11 cellular contexts compared by ENCODE assay signal in genomic region chr17:42249681-42250446, GRCh38. TPM values are rescaled to one million over a fixed set of nuclear protein-coding genes. Genes with fewer than 3 reads are reported as not detected.
A peak's percentile ranks its signal among the peaks of the same experiment; 100 is the strongest.
DNase-seq lines count a peak whose midpoint lies in the region; ATAC-seq and TF ChIP-seq lines count a peak whose summit lies in the region.
"Had no signal": no experiment of that assay in that cellular context is flagged by ENCODE, and none has a peak within 500 bp of the region (broad histone marks: within the 10 kb centered on the region; RNA-seq: fewer than 3 reads in every experiment).

No MANE protein-coding gene starts in this region.

- intact Hi-C loops in CD8-positive, alpha-beta T cell (cut with DNase I, micrococcal nuclease), result loop anchor here (1.0 to 5.0 kb wide), 6 partner anchors 16 to 922 kb away; partner anchors contain the start of genes GHDC (in 1 of the 2), NBR1 (in 1 of the 2), PLEKHH3 (in 1 of the 2) and STAT3 (in 1 of the 2)

- H3K4me1 Mint-ChIP-seq in CD8-positive, alpha-beta T cell (ENCODE audit: low read depth), result peaks cover 68% of the 10 kb centered on the region
- H3K4me1 Mint-ChIP-seq in T-helper 2 cell treated with Interferon-gamma antibody and Interleukin-4, amounts not matched to agents 5 μg/mL and 100 μg/mL, for 36 hours (ENCODE audit: low read depth), result peaks cover 54% of the 10 kb centered on the region
- peaks cover 61% of the 10 kb centered on the region for H3K4me1 Mint-ChIP-seq in central memory CD8-positive, alpha-beta T cell

- no peaks in the 10 kb centered on the region for H3K27me3 ChIP-seq in CD8-positive, alpha-beta T cell (ENCODE audit: insufficient read depth, low read length)

- CTCF ChIA-PET in CD8-positive, alpha-beta T cell (lab: Charles Lee), result interaction anchor here (0.7 to 5.8 kb wide), 7 partner anchors 9 to 72 kb away, joined by 3 to 30 read pairs (median 3); no protein-coding TSS in a partner anchor

- H3K27ac Mint-ChIP-seq in CD8-positive, alpha-beta T cell, result peak overlapping the region; percentile 98
- H3K27ac Mint-ChIP-seq in T-helper 2 cell treated with Interferon-gamma antibody and Interleukin-4, amounts not matched to agents 5 μg/mL and 100 μg/mL, for 36 hours, result peak overlapping the region; percentile 98
- peak overlapping the region; percentile 98 for H3K27ac Mint-ChIP-seq in central memory CD8-positive, alpha-beta T cell (ENCODE audit: low read depth)

- H3K27ac ChIP-seq in CD8-positive, alpha-beta T cell (ENCODE audit: low read depth, low read length), result peak overlapping the region; percentile 90
- H3K27ac ChIP-seq in skin epidermis, result peak overlapping the region in 19 of 21 experiments; percentile 81 to 97 (median 91)

- peak in 4 of 7 experiments; percentile 13 to 69 (median 42) for DNase-seq in CD8-positive, alpha-beta T cell
- DNase-seq in T-helper 2 cell treated with Interferon-gamma antibody and Interleukin-4, amounts not matched to agents 5 μg/mL and 100 μg/mL, for 36 hours (ENCODE audit: low spot score), result peak; percentile 49
- DNase-seq in central memory CD8-positive, alpha-beta T cell (ENCODE audit: low spot score in 2 of 2), result peak in 1 of 2 donors; percentile 58
- DNase-seq in DMS79 (lab: John Stamatoyannopoulos, UW) (no peak), medulla oblongata (ENCODE audit: extremely low spot score) (no peak)
- DNase-seq: HCEC 1CT, NCI-H446 had no signal

- TF ChIP-seq CTCF in CD8-positive, alpha-beta T cell (IDR thresholded peaks at IDR 0.05), result no peak

- peak overlapping the region; percentile 81 for H3K4me3 Mint-ChIP-seq in CD8-positive, alpha-beta T cell
- peak overlapping the region; percentile 88 for H3K4me3 Mint-ChIP-seq in T-helper 2 cell treated with Interferon-gamma antibody and Interleukin-4, amounts not matched to agents 5 μg/mL and 100 μg/mL, for 36 hours
- peak overlapping the region; percentile 83 for H3K4me3 Mint-ChIP-seq in central memory CD8-positive, alpha-beta T cell
- H3K4me3 Mint-ChIP-seq: mesothelial cell of epicardium had no signal

- peaks cover 2% of the 10 kb centered on the region for H3K36me3 Mint-ChIP-seq in CD8-positive, alpha-beta T cell
- peaks cover 16% of the 10 kb centered on the region for H3K36me3 Mint-ChIP-seq in T-helper 2 cell treated with Interferon-gamma antibody and Interleukin-4, amounts not matched to agents 5 μg/mL and 100 μg/mL, for 36 hours (ENCODE audit: low read depth)
- H3K36me3 Mint-ChIP-seq in central memory CD8-positive, alpha-beta T cell (ENCODE audit: insufficient read depth), result peaks cover 18% of the 10 kb centered on the region
- H3K36me3 Mint-ChIP-seq: mesothelial cell of epicardium had no signal

- no peaks in the 10 kb centered on the region for H3K27me3 Mint-ChIP-seq in CD8-positive, alpha-beta T cell (ENCODE audit: low read depth)
- H3K27me3 Mint-ChIP-seq in T-helper 2 cell treated with Interferon-gamma antibody and Interleukin-4, amounts not matched to agents 5 μg/mL and 100 μg/mL, for 36 hours (ENCODE audit: low read depth), result no peaks in the 10 kb centered on the region
- no peaks in the 10 kb centered on the region for H3K27me3 Mint-ChIP-seq in central memory CD8-positive, alpha-beta T cell

- H3K4me1 ChIP-seq in CD8-positive, alpha-beta T cell (ENCODE audit: insufficient read depth, low read length), result peaks cover 52% of the 10 kb centered on the region

- POLR2A ChIA-PET in CD8-positive, alpha-beta T cell (lab: Charles Lee), result interaction anchor here (0.7 to 5.5 kb wide), 15 partner anchors 10 to 328 kb away, joined by 3 to 61 read pairs (median 5); partner anchors contain the start of genes CNP, GHDC, STAT3 and STAT5A

- no peaks in the 10 kb centered on the region for H3K9me3 ChIP-seq in CD8-positive, alpha-beta T cell (ENCODE audit: low read length)

- peak; percentile 45 for ATAC-seq in CD8-positive, alpha-beta T cell
- peak; percentile 63 for ATAC-seq in central memory CD8-positive, alpha-beta T cell (replicated peaks; ENCODE audit: extremely low read depth, poor library complexity, severe bottlenecking)
- ATAC-seq in GM19467 (IDR thresholded peaks at IDR 0.05; ENCODE audit: unreplicated experiment) (no peak), GM18907 (IDR thresholded peaks at IDR 0.05; ENCODE audit: unreplicated experiment) (no peak)

- peak overlapping the region; percentile 46 for H3K4me3 ChIP-seq in CD8-positive, alpha-beta T cell (ENCODE audit: low read depth, low read length)
- no peak overlapping the region for H3K4me3 ChIP-seq in skin epidermis

- H3K9me3 Mint-ChIP-seq in CD8-positive, alpha-beta T cell, result no peaks in the 10 kb centered on the region
- no peaks in the 10 kb centered on the region for H3K9me3 Mint-ChIP-seq in T-helper 2 cell treated with Interferon-gamma antibody and Interleukin-4, amounts not matched to agents 5 μg/mL and 100 μg/mL, for 36 hours
- H3K9me3 Mint-ChIP-seq in central memory CD8-positive, alpha-beta T cell, result no peaks in the 10 kb centered on the region
- H3K9me3 Mint-ChIP-seq: mesothelial cell of epicardium had no signal

- H3K36me3 ChIP-seq in CD8-positive, alpha-beta T cell (ENCODE audit: insufficient read depth, low read length), result no peaks in the 10 kb centered on the region

RNA-seq across cellular contexts. Expression of gene STAT5B, which starts 26.3 kb away (rescaled TPM):
- 10 to 100 TPM; 85.2 to 85.5 TPM for total RNA-seq in CD8-positive, alpha-beta T cell

RNA-seq across cellular contexts. Expression of gene STAT5A, which starts 38.4 kb away (rescaled TPM):
- 100 to 1,000 TPM; 300 to 319 TPM for total RNA-seq in CD8-positive, alpha-beta T cell

RNA-seq across cellular contexts. Expression of gene GHDC, which starts 55.6 kb away (rescaled TPM):
- 1 to 10 TPM; 6.6 to 6.7 TPM for total RNA-seq in CD8-positive, alpha-beta T cell

Comparison
In these comparisons a context has a peak if more than half of its experiments do, and no peak if none do; other contexts are left out.
1. ATAC-seq: peak in CD8-positive, alpha-beta T cell (single experiment) and central memory CD8-positive, alpha-beta T cell (single experiment); none in GM19467 (single experiment) and GM18907 (single experiment).
2. DNase-seq: peak in CD8-positive, alpha-beta T cell (4 of 7) and T-helper 2 cell treated with Interferon-gamma antibody and Interleukin-4, amounts not matched to agents 5 μg/mL and 100 μg/mL, for 36 hours (single experiment); none in DMS79 (single experiment) and medulla oblongata (single experiment).
3. Peak in every context shown above with its lines, with median percentiles within 50 percentile points of each other: H3K27ac Mint-ChIP-seq and H3K4me3 Mint-ChIP-seq.